Comparison of ENCODE assay signal across 14 cellular contexts in genomic region chr10:79125092-79125491, GRCh38.
"Had no signal": no experiment of that assay in that cellular context is flagged by ENCODE, and none has a peak within 500 bp of the region (broad histone marks: within the 10 kb centered on the region; RNA-seq: fewer than 3 reads in every experiment).

No MANE protein-coding gene starts in this region.

- ATAC-seq: activated CD4-positive, alpha-beta T cell treated with anti-CD3 and anti-CD28 coated beads for 36 hours; activated naive CD4-positive, alpha-beta T cell treated with anti-CD3 and anti-CD28 coated beads, Interleukin-2, amount 50 U/mL, for 72 hours; mucosa of descending colon; upper lobe of right lung; WTC11 had no signal

- H3K27ac ChIP-seq: esophagus muscularis mucosa, neural progenitor cell, thoracic aorta, upper lobe of right lung had no signal

- H3K4me3 ChIP-seq: esophagus muscularis mucosa, mucosa of descending colon, neural progenitor cell, thoracic aorta, upper lobe of right lung had no signal

- DNase-seq: activated CD4-positive, alpha-beta T cell treated with anti-CD3 and anti-CD28 coated beads for 36 hours; activated CD4-positive, alpha-beta T cell treated with anti-CD3 and anti-CD28 coated beads, Interleukin-2, amount 50 U/mL, for 48 hours; activated gamma-delta T cell treated with Interleukin-2 at 50 U/mL for 16 hours; effector CD8-positive, alpha-beta T cell; mucosa of descending colon; naive B cell; stimulated activated CD4-positive, alpha-beta T cell treated with anti-CD3 and anti-CD28 coated beads, Interleukin-15, amount 100 ng/mL, for 24 hours; stimulated activated CD4-positive, alpha-beta T cell treated with anti-CD3 and anti-CD28 coated beads, Interleukin-2, amount 100 ng/mL, for 48 hours; upper lobe of right lung had no signal

- H3K27me3 ChIP-seq: esophagus muscularis mucosa, neural progenitor cell, upper lobe of right lung had no signal

- H3K36me3 ChIP-seq: neural progenitor cell had no signal

- H3K9me3 ChIP-seq: esophagus muscularis mucosa, mucosa of descending colon, thoracic aorta, upper lobe of right lung had no signal
